In genomic region chr20:31608256-31608980, GRCh38 we compare ENCODE assay signal across 8 cellular contexts. TPM values are rescaled to one million over a fixed set of nuclear protein-coding genes. Genes with fewer than 3 reads are reported as not detected.
DNase-seq lines count a peak whose midpoint lies in the region; ATAC-seq and TF ChIP-seq lines count a peak whose summit lies in the region.

No MANE protein-coding gene starts in this region.

- peaks cover 22 to 86% of the 10 kb centered on the region in 2 donors for H3K4me1 ChIP-seq in left lung
- peaks cover 19% of the 10 kb centered on the region for H3K4me1 ChIP-seq in thymus (ENCODE audit: control insufficient read depth, insufficient read depth, low read length)
- peaks cover 27% of the 10 kb centered on the region for H3K4me1 ChIP-seq in A673 (ENCODE audit: insufficient read depth, low read length, poor library complexity, severe bottlenecking)

- TF ChIP-seq CTCF in choroid plexus epithelial cell (conservative IDR thresholded peaks at IDR 0.05; ENCODE audit: low read depth, low read length) (no peak), left lung (IDR thresholded peaks at IDR 0.05) (no peak), A673 (conservative IDR thresholded peaks at IDR 0.05; ENCODE audit: low read depth, low read length) (no peak)

- peak overlapping the region; percentile 90 to 95 for H3K27ac ChIP-seq in left lung
- H3K27ac ChIP-seq in thymus (ENCODE audit: low read depth), result peak overlapping the region; percentile 47
- H3K27ac ChIP-seq in A673 (ENCODE audit: low read depth, low read length, poor library complexity, severe bottlenecking), result no peak overlapping the region

- ATAC-seq in left lung (peak; percentile 36), GM21423 (IDR thresholded peaks at IDR 0.05; ENCODE audit: unreplicated experiment) (no peak), GM19463 (IDR thresholded peaks at IDR 0.05; ENCODE audit: unreplicated experiment) (no peak)

- BruUV-seq in A673 (replicated peaks; lab: Mats Ljungman, UMichigan), result no TSS peak

- peaks cover 2% of the 10 kb centered on the region for H3K36me3 ChIP-seq in H7 (replicated peaks; ENCODE audit: control insufficient read depth, insufficient read depth, low read length)
- no peaks in the 10 kb centered on the region for H3K36me3 ChIP-seq in left lung
- H3K36me3 ChIP-seq in thymus (ENCODE audit: control insufficient read depth, insufficient read depth), result no peaks in the 10 kb centered on the region
- no peaks in the 10 kb centered on the region for H3K36me3 ChIP-seq in A673 (ENCODE audit: insufficient read depth, low read length, poor library complexity, severe bottlenecking)

- intact Hi-C loops in left lung (cut with DNase I), result no loop called here
- intact Hi-C loops in A673 (cut with micrococcal nuclease; ENCODE audit: unreplicated experiment), result loop anchor here (5.0 kb wide), 1 partner anchor 146 kb away; no protein-coding TSS in a partner anchor

- H3K4me3 ChIP-seq in H7 (ENCODE audit: insufficient read depth, low read depth, low read length) (peak overlapping the region; percentile 4; the same call in 1 of the 2 replicates), choroid plexus epithelial cell (ENCODE audit: low read depth, low read length) (peak overlapping the region; percentile 20), left lung (peak overlapping the region in 1 of 2 donors; percentile 69), thymus (ENCODE audit: low read length) (peak overlapping the region; percentile 1), A673 (ENCODE audit: low read depth, low read length, poor library complexity, severe bottlenecking) (no peak overlapping the region)

- H3K9me3 ChIP-seq in left lung (no peaks in the 10 kb centered on the region), thymus (ENCODE audit: control insufficient read depth) (no peaks in the 10 kb centered on the region), A673 (ENCODE audit: low read depth, low read length, poor library complexity, severe bottlenecking) (no peaks in the 10 kb centered on the region)

- CTCF ChIA-PET in A673 (lab: Charles Lee), result interaction anchor here (1.0 kb wide), 1 partner anchor 26 kb away, joined by 4 read pairs; no protein-coding TSS in a partner anchor

- no peaks in the 10 kb centered on the region for H3K27me3 ChIP-seq in H7 (ENCODE audit: control insufficient read depth, insufficient read depth, low read length)
- H3K27me3 ChIP-seq in left lung, result peaks cover 0 to 10% of the 10 kb centered on the region in 2 donors
- peaks cover 25% of the 10 kb centered on the region for H3K27me3 ChIP-seq in thymus (ENCODE audit: control insufficient read depth, insufficient read depth)
- no peaks in the 10 kb centered on the region for H3K27me3 ChIP-seq in A673 (replicated peaks; ENCODE audit: insufficient read depth, low read depth, low read length, poor library complexity)

- WGBS in thymus, result 28% methylated on average over 46 of the region's 46 CpGs

- POLR2A ChIA-PET in A673 (lab: Charles Lee; ENCODE audit: low non-redundant PET), result no interaction called here

- peak; percentile 98 for DNase-seq in H7
- peak; percentile 91 for DNase-seq in NCI-H345 (lab: John Stamatoyannopoulos, UW)
- DNase-seq in choroid plexus epithelial cell (ENCODE audit: low read depth), result peak; percentile 78
- peak; percentile 83 to 95 for DNase-seq in left lung
- no peak for DNase-seq in A673 (ENCODE audit: low spot score)

RNA-seq across cellular contexts. Expression of gene ID1, which starts 3.3 kb away (rescaled TPM):
- total RNA-seq in H7 (2014; rRNA removed; shearing (Covaris generic)), result 424 and 491 TPM in 2 replicates
- 100 to 1,000 TPM; 185 to 297 TPM for total RNA-seq in left lung
- polyA plus RNA-seq in thymus, result 138 TPM
- 24.6 and 39.3 TPM in 2 replicates for total RNA-seq in A673 (2021)

RNA-seq across cellular contexts. Expression of gene COX4I2, which starts 29.3 kb away (rescaled TPM):
- 0.21 TPM in 1 of 2 replicates, not detected in the other for total RNA-seq in H7 (2014; rRNA removed; shearing (Covaris generic))
- total RNA-seq in left lung, result 10 to 100 TPM; 13.5 to 15.7 TPM
- polyA plus RNA-seq in thymus, result 5.4 TPM
- not detected in 2 replicates for total RNA-seq in A673 (2021)

Comparison
In these comparisons a context has a peak if more than half of its experiments do, and no peak if none do; other contexts are left out.
1. RNA of gene COX4I2, which starts 29.3 kb away (total RNA-seq): 13.5 to 15.7 TPM in left lung; 0.21 TPM in H7 and not detected in A673; every median in the first group is over 10 times any median in the second.